In genomic region chr5:111735829-111736228, GRCh38 we compare ENCODE assay signal across 10 cellular contexts. TPM values are rescaled to one million over a fixed set of nuclear protein-coding genes. Genes with fewer than 3 reads are reported as not detected.
DNase-seq lines count a peak whose midpoint lies in the region; ATAC-seq and TF ChIP-seq lines count a peak whose summit lies in the region.
"Had no signal": no experiment of that assay in that cellular context is flagged by ENCODE, and none has a peak within 500 bp of the region (broad histone marks: within the 10 kb centered on the region; RNA-seq: fewer than 3 reads in every experiment).

No MANE protein-coding gene starts in this region.

- no peaks in the 10 kb centered on the region for H3K27me3 Mint-ChIP-seq in WTC11 (ENCODE audit: low read depth)

- H3K4me1 Mint-ChIP-seq in WTC11: peaks cover 52% of the 10 kb centered on the region

- DNase-seq in NCI-H82 (lab: John Stamatoyannopoulos, UW) (peak; percentile 63), NCI-H82 treated with DMSO at 0.1 percent for 48 hours (lab: John Stamatoyannopoulos, UW; ENCODE audit: unreplicated experiment) (no peak), WTC11 (ENCODE audit: low spot score) (peak; percentile 53), left ventricle myocardium inferior (peak; percentile 39), NCI-H526 treated with DMSO at 0.1 percent for 48 hours (lab: John Stamatoyannopoulos, UW) (no peak), HuH-7 (ENCODE audit: low spot score) (no peak), NCI-H2107 (lab: John Stamatoyannopoulos, UW) (no peak)
- peak; percentile 10 to 53 (median 21) for DNase-seq in stimulated activated CD4-positive, alpha-beta T cell treated with anti-CD3 and anti-CD28 coated beads, TNF-alpha, amount 100 ng/mL, for 48 hours (ENCODE audit: low read depth in 3 of 3)
- DNase-seq: NCI-H2081 treated with DMSO at 0.1 percent for 48 hours had no signal

- no peak overlapping the region for H3K4me3 ChIP-seq in left ventricle myocardium inferior

- intact Hi-C loops in left ventricle myocardium inferior (cut with micrococcal nuclease): no loop called here

- CTCF ChIA-PET in WTC11 (lab: Charles Lee): interaction anchor here (1.5 kb wide), 1 partner anchor 64 kb away, joined by 3 read pairs; no protein-coding TSS in a partner anchor

- no peak overlapping the region for H3K27ac ChIP-seq in left ventricle myocardium inferior (replicated peaks)
- H3K27ac ChIP-seq: 22Rv1 had no signal

- H3K4me1 ChIP-seq in left ventricle myocardium inferior: peaks cover 66% of the 10 kb centered on the region

- H3K9me3 Mint-ChIP-seq in WTC11: no peaks in the 10 kb centered on the region

- no peak for TF ChIP-seq CTCF in WTC11 (IDR thresholded peaks at IDR 0.05)
- no peak for TF ChIP-seq CTCF in left ventricle myocardium inferior (IDR thresholded peaks at IDR 0.05; ENCODE audit: borderline replicate concordance)

- POLR2A ChIA-PET in WTC11 (lab: Charles Lee): no interaction called here

- peaks cover 14% of the 10 kb centered on the region for H3K36me3 ChIP-seq in left ventricle myocardium inferior

- peak; percentile 73 for ATAC-seq in WTC11

- H3K9me3 ChIP-seq in left ventricle myocardium inferior (replicated peaks): no peaks in the 10 kb centered on the region

- H3K27me3 ChIP-seq in left ventricle myocardium inferior (ENCODE audit: low read depth): no peaks in the 10 kb centered on the region

- H3K4me3 Mint-ChIP-seq in WTC11: no peak overlapping the region

- peak overlapping the region; percentile 21 for H3K27ac Mint-ChIP-seq in WTC11

- H3K36me3 Mint-ChIP-seq in WTC11: peaks cover 27% of the 10 kb centered on the region

TF ChIP-seq in WTC11, 78 proteins besides CTCF, POLR2A, EP300 and RAD21:
- TF ChIP-seq ZNF138 (CRISPR knock-in tag; conservative IDR thresholded peaks at IDR 0.05): no peak
- TF ChIP-seq NFATC4 (CRISPR knock-in tag; IDR thresholded peaks at IDR 0.05): no peak
- TF ChIP-seq PREB (CRISPR knock-in tag; IDR thresholded peaks at IDR 0.05; ENCODE audit: borderline replicate concordance): no peak
- TF ChIP-seq RELA (CRISPR knock-in tag; IDR thresholded peaks at IDR 0.05; ENCODE audit: borderline replicate concordance): no peak

RNA-seq across cellular contexts. Expression of gene NREP, which starts 21.2 kb away (rescaled TPM):
- 160 to 172 TPM (median 168 TPM) in 3 replicates for total RNA-seq in WTC11 (2021)
- 27.5 TPM for total RNA-seq in left ventricle myocardium inferior

Comparison
In these comparisons a context has a peak if more than half of its experiments do, and no peak if none do; other contexts are left out.
1. DNase-seq: peak in NCI-H82 (single experiment), WTC11 (single experiment), left ventricle myocardium inferior (single experiment) and stimulated activated CD4-positive, alpha-beta T cell treated with anti-CD3 and anti-CD28 coated beads, TNF-alpha, amount 100 ng/mL, for 48 hours (3 of 3); none in NCI-H82 treated with DMSO at 0.1 percent for 48 hours (single experiment), NCI-H526 treated with DMSO at 0.1 percent for 48 hours (single experiment), HuH-7 (single experiment) and NCI-H2107 (single experiment).